Comparison of ENCODE assay signal across 24 cellular contexts in the genomic region with DNA sequence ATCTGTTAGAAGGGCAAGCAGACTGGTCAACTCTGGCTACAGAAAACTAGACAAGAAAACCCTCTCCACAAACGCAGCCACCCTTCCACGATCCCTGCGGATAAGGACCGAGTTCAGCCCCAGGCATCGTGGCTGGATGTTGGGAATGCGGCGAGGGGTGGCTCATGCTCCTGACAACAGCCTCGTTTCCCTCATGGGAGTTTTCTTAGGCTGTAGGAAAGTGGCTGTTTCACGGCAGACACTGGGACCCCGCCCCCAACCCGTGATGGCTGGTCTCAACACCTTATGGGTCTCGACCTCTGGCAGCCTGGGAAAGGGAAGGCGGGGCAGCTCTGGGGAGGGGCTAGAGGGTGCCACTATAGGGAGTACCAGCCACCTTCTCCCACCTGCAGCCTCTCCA.
"Had no signal": no experiment of that assay in that cellular context is flagged by ENCODE, and none has a peak within 500 bp of the region (broad histone marks: within the 10 kb centered on the region; RNA-seq: fewer than 3 reads in every experiment).

No MANE protein-coding gene starts in this region.

- H3K9ac ChIP-seq: parathyroid adenoma had no signal

- H3K27me3 Mint-ChIP-seq: naive B cell had no signal

- DNase-seq: effector memory CD4-positive, alpha-beta T cell; gastrocnemius medialis; glutamatergic neuron; immature natural killer cell; kidney; left cardiac atrium; left ventricle myocardium superior; mesendoderm; naive B cell; right lobe of liver; stimulated activated CD4-positive, alpha-beta T cell treated with anti-CD3 and anti-CD28 coated beads, Interleukin-4, amount 100 ng/mL, for 1 hour; stimulated activated CD8-positive, alpha-beta memory T cell treated with anti-CD3 and anti-CD28 coated beads, Interleukin-4, amount 100 ng/mL, for 48 hours; stimulated activated naive CD8-positive, alpha-beta T cell treated with anti-CD3 and anti-CD28 coated beads, Interleukin-15, Interleukin-2, amounts not matched to agents 100 U/mL and 50 U/mL, for 24 hours; thyroid gland; upper lobe of left lung; uterus had no signal

- H3K4me3 ChIP-seq: gastrocnemius medialis, lung, prostate gland, right lobe of liver, suprapubic skin, thyroid gland, upper lobe of left lung, uterus had no signal

- H3K4me3 Mint-ChIP-seq: immature natural killer cell; naive B cell; nephron; stimulated activated effector memory CD8-positive, alpha-beta T cell treated with anti-CD3 and anti-CD28 coated beads, Interleukin-12 subunit alpha, Interleukin-12 subunit beta, amount 100 ng/mL, for 72 hours had no signal

- H3K36me3 ChIP-seq: uterus had no signal

- H3K4me1 ChIP-seq: parathyroid adenoma had no signal

- H3K9me3 ChIP-seq: gastrocnemius medialis, prostate gland, right lobe of liver, suprapubic skin, thyroid gland, upper lobe of left lung, uterus had no signal

- H3K27me3 ChIP-seq: gastrocnemius medialis, right lobe of liver, suprapubic skin, thyroid gland, upper lobe of left lung, uterus had no signal

- FAIRE-seq: endometrium, kidney had no signal

- H3K9me3 Mint-ChIP-seq: immature natural killer cell; naive B cell; nephron; stimulated activated effector memory CD8-positive, alpha-beta T cell treated with anti-CD3 and anti-CD28 coated beads, Interleukin-12 subunit alpha, Interleukin-12 subunit beta, amount 100 ng/mL, for 72 hours had no signal

- H3K27ac ChIP-seq: parathyroid adenoma, prostate gland, right lobe of liver, suprapubic skin, thyroid gland had no signal

- ATAC-seq: esophagus mucosa; gastrocnemius medialis; left cardiac atrium; left ventricle myocardium superior; right lobe of liver; stimulated activated effector memory CD8-positive, alpha-beta T cell treated with anti-CD3 and anti-CD28 coated beads, Interleukin-12 subunit alpha, Interleukin-12 subunit beta, amount 100 ng/mL, for 72 hours; stimulated activated naive CD8-positive, alpha-beta T cell treated with anti-CD3 and anti-CD28 coated beads, Interleukin-15, Interleukin-2, amounts not matched to agents 100 U/mL and 50 U/mL, for 24 hours had no signal

- H2AFZ ChIP-seq: parathyroid adenoma had no signal
